7 cellular contexts compared by ENCODE assay signal in genomic region chr17:20500346-20500745, GRCh38. TPM values are rescaled to one million over a fixed set of nuclear protein-coding genes. Genes with fewer than 3 reads are reported as not detected.
"Had no signal": no experiment of that assay in that cellular context is flagged by ENCODE, and none has a peak within 500 bp of the region (broad histone marks: within the 10 kb centered on the region; RNA-seq: fewer than 3 reads in every experiment).

No MANE protein-coding gene starts in this region.

RNA-seq across cellular contexts. Expression of gene LGALS9B, which starts 33.0 kb away (rescaled TPM):
- total RNA-seq: GM23248, GM23338, H1, H4, H7, H9, HFFc6 had no signal
- polyA plus RNA-seq: GM23248, GM23338, H1 had no signal
